In the genomic region with DNA sequence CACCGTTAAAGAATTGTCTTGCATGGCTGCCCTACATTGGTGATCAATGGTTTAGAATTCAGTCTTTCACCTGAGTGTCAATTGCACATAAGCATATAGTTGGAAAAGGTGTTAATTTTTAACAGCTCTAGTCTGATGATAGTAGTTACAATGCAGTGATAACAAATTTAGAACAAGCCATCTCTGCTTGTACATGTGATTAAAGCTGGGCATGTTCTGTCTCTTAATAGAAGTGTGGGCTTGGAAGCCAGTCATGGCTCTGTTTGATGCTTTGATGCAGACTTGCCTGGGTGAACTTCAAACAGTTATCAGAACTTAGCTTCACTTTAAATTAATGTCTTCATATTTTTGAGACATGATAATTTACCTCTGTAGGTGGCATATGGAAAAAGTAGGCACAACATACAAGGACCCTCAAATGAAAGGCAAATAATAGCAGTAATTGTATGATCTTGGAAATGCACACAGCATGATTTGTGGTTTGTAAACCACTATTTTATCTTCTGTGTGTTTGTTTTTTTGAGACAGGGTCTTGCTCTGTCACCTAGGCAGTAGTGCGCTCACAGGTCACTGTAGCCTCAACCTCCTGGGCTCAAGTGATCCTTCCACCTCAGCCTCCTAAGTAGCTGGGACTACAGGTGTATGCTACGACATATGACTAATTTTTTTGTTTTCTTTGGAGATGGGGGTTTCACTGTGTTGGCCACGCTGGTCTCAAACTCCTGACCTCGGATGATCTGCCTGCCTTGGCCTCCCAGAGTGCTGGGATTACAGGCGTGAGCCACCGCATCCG, we compare ENCODE assay signal across 1 cellular context.
TF ChIP-seq lines count a peak whose summit lies in the region.

No MANE protein-coding gene starts in this region.

TF ChIP-seq in HepG2, 621 proteins besides CTCF, POLR2A, EP300 and RAD21:
- TF ChIP-seq CREM (IDR thresholded peaks at IDR 0.05) (no peak), CREM (CRISPR knock-in tag; IDR thresholded peaks at IDR 0.05) (no peak), ZNF124 (CRISPR knock-in tag; IDR thresholded peaks at IDR 0.05) (no peak), NR2F2 (IDR thresholded peaks at IDR 0.05; ENCODE audit: borderline replicate concordance, low read depth) (no peak), ZMAT3 (CRISPR knock-in tag; conservative IDR thresholded peaks at IDR 0.05) (no peak), SYNCRIP (IDR thresholded peaks at IDR 0.05; ENCODE audit: insufficient read depth, low read depth, low read length) (no peak)
- TF ChIP-seq, protein P1, sequence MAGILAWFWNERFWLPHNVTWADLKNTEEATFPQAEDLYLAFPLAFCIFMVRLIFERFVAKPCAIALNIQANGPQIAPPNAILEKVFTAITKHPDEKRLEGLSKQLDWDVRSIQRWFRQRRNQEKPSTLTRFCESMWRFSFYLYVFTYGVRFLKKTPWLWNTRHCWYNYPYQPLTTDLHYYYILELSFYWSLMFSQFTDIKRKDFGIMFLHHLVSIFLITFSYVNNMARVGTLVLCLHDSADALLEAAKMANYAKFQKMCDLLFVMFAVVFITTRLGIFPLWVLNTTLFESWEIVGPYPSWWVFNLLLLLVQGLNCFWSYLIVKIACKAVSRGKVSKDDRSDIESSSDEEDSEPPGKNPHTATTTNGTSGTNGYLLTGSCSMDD (CRISPR knock-in tag; IDR thresholded peaks at IDR 0.05): no peak
- TF ChIP-seq, protein P2, sequence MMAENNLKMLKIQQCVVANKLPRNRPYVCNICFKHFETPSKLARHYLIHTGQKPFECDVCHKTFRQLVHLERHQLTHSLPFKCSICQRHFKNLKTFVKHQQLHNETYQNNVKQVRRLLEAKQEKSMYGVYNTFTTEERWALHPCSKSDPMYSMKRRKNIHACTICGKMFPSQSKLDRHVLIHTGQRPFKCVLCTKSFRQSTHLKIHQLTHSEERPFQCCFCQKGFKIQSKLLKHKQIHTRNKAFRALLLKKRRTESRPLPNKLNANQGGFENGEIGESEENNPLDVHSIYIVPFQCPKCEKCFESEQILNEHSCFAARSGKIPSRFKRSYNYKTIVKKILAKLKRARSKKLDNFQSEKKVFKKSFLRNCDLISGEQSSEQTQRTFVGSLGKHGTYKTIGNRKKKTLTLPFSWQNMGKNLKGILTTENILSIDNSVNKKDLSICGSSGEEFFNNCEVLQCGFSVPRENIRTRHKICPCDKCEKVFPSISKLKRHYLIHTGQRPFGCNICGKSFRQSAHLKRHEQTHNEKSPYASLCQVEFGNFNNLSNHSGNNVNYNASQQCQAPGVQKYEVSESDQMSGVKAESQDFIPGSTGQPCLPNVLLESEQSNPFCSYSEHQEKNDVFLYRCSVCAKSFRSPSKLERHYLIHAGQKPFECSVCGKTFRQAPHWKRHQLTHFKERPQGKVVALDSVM (CRISPR knock-in tag; IDR thresholded peaks at IDR 0.05): peak; percentile 77
